Comparison of ENCODE assay signal across 18 cellular contexts in the genomic region with DNA sequence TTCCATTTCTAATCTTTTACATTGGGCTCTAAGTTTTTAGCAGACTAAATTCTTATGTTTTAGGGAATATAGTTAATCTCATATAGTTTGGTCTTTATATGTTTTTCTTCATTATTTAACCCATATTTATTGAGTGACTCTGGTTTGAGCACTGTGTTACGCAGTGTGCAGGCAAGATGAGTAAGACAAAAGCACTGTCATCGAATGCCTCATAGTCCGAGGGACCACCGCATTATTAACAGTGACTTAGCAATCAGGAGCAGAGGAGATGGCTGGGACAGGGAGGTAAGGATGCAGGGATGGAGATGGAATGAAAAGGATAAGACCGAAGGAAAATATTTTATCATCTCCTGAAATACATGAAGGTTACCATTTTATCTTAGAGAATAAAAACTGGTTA.
DNase-seq lines count a peak whose midpoint lies in the region; ATAC-seq and TF ChIP-seq lines count a peak whose summit lies in the region.
"Had no signal": no experiment of that assay in that cellular context is flagged by ENCODE, and none has a peak within 500 bp of the region (broad histone marks: within the 10 kb centered on the region; RNA-seq: fewer than 3 reads in every experiment).

No MANE protein-coding gene starts in this region.

- no peak overlapping the region for H2BK12ac ChIP-seq in neuronal stem cell (ENCODE audit: low read length)

- intact Hi-C loops in lower leg skin (cut with DNase I; ENCODE audit: low total_unique reads): no loop called here

- no peak overlapping the region for H3K23ac ChIP-seq in neuronal stem cell (ENCODE audit: low read depth, low read length, poor library complexity)

- no peak overlapping the region for H3K4ac ChIP-seq in neuronal stem cell (ENCODE audit: low read length)

- TF ChIP-seq CTCF in Peyer's patch (IDR thresholded peaks at IDR 0.05) (no peak), epithelial cell of esophagus (IDR thresholded peaks at IDR 0.05; ENCODE audit: insufficient read depth, low read depth, low read length, missing control alignments) (no peak), lower leg skin (IDR thresholded peaks at IDR 0.05) (no peak)

- H3K14ac ChIP-seq in neuronal stem cell (ENCODE audit: low read length): no peak overlapping the region

- peaks cover 0 to 7% (median 0%) of the 10 kb centered on the region in 4 donors for H3K4me1 ChIP-seq in Peyer's patch
- H3K4me1 ChIP-seq in neuronal stem cell (ENCODE audit: control insufficient read depth in 2 of 2, insufficient read depth in 1 of 2, low read depth in 1 of 2, low read length in 2 of 2): peaks cover 0 to 7% of the 10 kb centered on the region in 2 donors
- H3K4me1 ChIP-seq: body of pancreas had no signal

- no peaks in the 10 kb centered on the region for H3K79me1 ChIP-seq in neuronal stem cell (ENCODE audit: low read depth, low read length)

- no peak for TF ChIP-seq POLR2A in Peyer's patch (IDR thresholded peaks at IDR 0.05)
- TF ChIP-seq POLR2A in lower leg skin (IDR thresholded peaks at IDR 0.05): no peak

- no peak overlapping the region for H4K8ac ChIP-seq in neuronal stem cell (ENCODE audit: low read depth, low read length)

- H3K4me3 ChIP-seq in Peyer's patch: no peak overlapping the region
- no peak overlapping the region for H3K4me3 ChIP-seq in epithelial cell of esophagus (ENCODE audit: low read length)
- H3K4me3 ChIP-seq in neuronal stem cell (ENCODE audit: low read length in 2 of 2): no peak overlapping the region
- no peak overlapping the region for H3K4me3 ChIP-seq in lower leg skin (ENCODE audit: low read depth, poor library complexity, severe bottlenecking)
- H3K4me3 ChIP-seq: body of pancreas, lung had no signal

- no peak overlapping the region for H3K4me2 ChIP-seq in neuronal stem cell (ENCODE audit: insufficient read depth, low read length, poor library complexity, severe bottlenecking)

- no peak overlapping the region for H2AK5ac ChIP-seq in neuronal stem cell (ENCODE audit: low read depth, low read length)

- H2BK5ac ChIP-seq in neuronal stem cell (ENCODE audit: low read length): no peak overlapping the region

- no peak overlapping the region for H3K9ac ChIP-seq in neuronal stem cell (ENCODE audit: low read depth, low read length, poor library complexity)

- H2BK120ac ChIP-seq in neuronal stem cell (ENCODE audit: low read depth, low read length): no peak overlapping the region

- ATAC-seq in esophagus mucosa (no peak), HG02763 (IDR thresholded peaks at IDR 0.05; ENCODE audit: unreplicated experiment) (no peak)
- ATAC-seq: activated CD8-positive, alpha-beta T cell treated with anti-CD3 and anti-CD28 coated beads for 36 hours; body of pancreas; effector memory CD8-positive, alpha-beta T cell had no signal

- H2AFZ ChIP-seq in neuronal stem cell (ENCODE audit: low read length): no peak overlapping the region

- H3K27me3 ChIP-seq in Peyer's patch: no peaks in the 10 kb centered on the region
- H3K27me3 ChIP-seq in neuronal stem cell (ENCODE audit: control insufficient read depth in 3 of 3, insufficient read depth in 3 of 3, low read depth in 1 of 3, low read length in 3 of 3): no peaks in the 10 kb centered on the region
- H3K27me3 ChIP-seq: body of pancreas had no signal

- no peaks in the 10 kb centered on the region for H3K9me3 ChIP-seq in Peyer's patch
- H3K9me3 ChIP-seq in neuronal stem cell (replicated peaks in 1 of 2; ENCODE audit: control insufficient read depth in 2 of 2, insufficient read depth in 1 of 2, low read depth in 1 of 2, low read length in 2 of 2): no peaks in the 10 kb centered on the region
- H3K9me3 ChIP-seq: body of pancreas had no signal

- DNase-seq in Daoy (ENCODE audit: low read depth) (peak; percentile 47), Peyer's patch (no peak), epithelial cell of esophagus (ENCODE audit: low read depth) (peak; percentile 38), neuronal stem cell (ENCODE audit: low spot score) (no peak), NK-92 (lab: John Stamatoyannopoulos, UW; ENCODE audit: unreplicated experiment) (no peak), lower leg skin (ENCODE audit: low spot score in 2 of 2) (no peak)
- DNase-seq: activated CD8-positive, alpha-beta T cell treated with anti-CD3 and anti-CD28 coated beads for 36 hours; body of pancreas; CD4-positive, alpha-beta T cell; effector memory CD8-positive, alpha-beta T cell; hippocampal formation; NCI-H1436; NCI-H524; right cardiac atrium; stimulated activated CD4-positive, alpha-beta T cell treated with anti-CD3 and anti-CD28 coated beads, Interleukin-4, amount 100 ng/mL, for 4 hours had no signal

- no peak overlapping the region for H2BK15ac ChIP-seq in neuronal stem cell (ENCODE audit: low read length)

- no CpG with 5 or more reads among the region's 5 CpGs for WGBS in neuronal stem cell (ENCODE audit: extremely low coverage in 2 of 2, insufficient read length in 2 of 2, insufficient replicate concordance in 1 of 2), 2 donors
- 94 to 96% methylated on average over 5 of the region's 5 CpGs for WGBS in lower leg skin, 2 donors

- H3K18ac ChIP-seq in neuronal stem cell (ENCODE audit: low read length): no peak overlapping the region

- no peaks in the 10 kb centered on the region for H3K36me3 ChIP-seq in Peyer's patch
- H3K36me3 ChIP-seq in neuronal stem cell (replicated peaks in 1 of 2; ENCODE audit: control insufficient read depth in 2 of 2, insufficient read depth in 2 of 2, low read length in 2 of 2): no peaks in the 10 kb centered on the region

- no peak overlapping the region for H4K91ac ChIP-seq in neuronal stem cell (ENCODE audit: low read depth, low read length, poor library complexity)

- H3K27ac ChIP-seq in Peyer's patch (peak overlapping the region in 3 of 4 donors; percentile 7 to 28 (median 27)), neuronal stem cell (replicated peaks; ENCODE audit: low read length) (peak overlapping the region; percentile 46)

Comparison
In these comparisons a context has a peak if more than half of its experiments do, and no peak if none do; other contexts are left out.
1. DNase-seq: peak in Daoy (single experiment) and epithelial cell of esophagus (single experiment); none in Peyer's patch (0 of 3), neuronal stem cell (single experiment), NK-92 (single experiment) and lower leg skin (0 of 2).